17 cellular contexts compared by ENCODE assay signal in genomic region chr1:2347907-2348306, GRCh38. TPM values are rescaled to one million over a fixed set of nuclear protein-coding genes. Genes with fewer than 3 reads are reported as not detected.
A peak's percentile ranks its signal among the peaks of the same experiment; 100 is the strongest.
DNase-seq lines count a peak whose midpoint lies in the region; ATAC-seq and TF ChIP-seq lines count a peak whose summit lies in the region.
"Had no signal": no experiment of that assay in that cellular context is flagged by ENCODE, and none has a peak within 500 bp of the region (broad histone marks: within the 10 kb centered on the region; RNA-seq: fewer than 3 reads in every experiment).

No MANE protein-coding gene starts in this region.

- H3K36me3 ChIP-seq in RWPE2 (ENCODE audit: low read depth), result no peaks in the 10 kb centered on the region
- H3K36me3 ChIP-seq in lower lobe of right lung, result no peaks in the 10 kb centered on the region
- H3K36me3 ChIP-seq in PC-9 (ENCODE audit: low read depth), result no peaks in the 10 kb centered on the region
- H3K36me3 ChIP-seq: MG63, Peyer's patch had no signal

- DNase-seq in Right ventricle myocardium inferior (ENCODE audit: missing footprints), result peak; percentile 28
- DNase-seq in left ventricle myocardium superior, result no peak
- DNase-seq in RWPE2 (ENCODE audit: low spot score), result peak; percentile 26
- peak; percentile 30 for DNase-seq in lower lobe of right lung
- DNase-seq in sciatic nerve (ENCODE audit: low spot score), result peak; percentile 53
- DNase-seq in PC-9, result no peak
- DNase-seq in stimulated activated naive B cell treated with anti-CD40 and anti-IgM and Interleukin-4, amounts not matched to agents 10 μg/mL and 1 μg/mL and 100 μg/mL, for 72 hours, result no peak
- DNase-seq in NCI-H2107 (lab: John Stamatoyannopoulos, UW), result no peak
- DNase-seq: C1 segment of cervical spinal cord, DND-41, GM23248, MG63, NCI-H1092, NCI-H2081 treated with DMSO at 0.1 percent for 48 hours, Peyer's patch, SHP77 treated with DMSO at 0.1 percent for 48 hours had no signal

- H3K79me2 ChIP-seq in PC-9 (ENCODE audit: low read depth), result no peaks in the 10 kb centered on the region

- H3K9me2 ChIP-seq in PC-9 (ENCODE audit: insufficient read depth), result no peaks in the 10 kb centered on the region

- CTCF ChIA-PET in PC-9 (lab: Charles Lee), result no interaction called here

- H3K4me3 ChIP-seq in RWPE2 (ENCODE audit: severe bottlenecking) (no peak overlapping the region), lower lobe of right lung (no peak overlapping the region), PC-9 (no peak overlapping the region)
- H3K4me3 ChIP-seq: A549, GM23248, MG63, Peyer's patch had no signal

- H3K9me3 Mint-ChIP-seq in stimulated activated naive B cell treated with anti-CD40 and anti-IgM and Interleukin-4, amounts not matched to agents 10 μg/mL and 1 μg/mL and 100 μg/mL, for 72 hours, result no peaks in the 10 kb centered on the region

- H3K27me3 ChIP-seq in RWPE2 (ENCODE audit: insufficient read depth, poor library complexity, severe bottlenecking), result no peaks in the 10 kb centered on the region
- H3K27me3 ChIP-seq in lower lobe of right lung (ENCODE audit: low read depth), result no peaks in the 10 kb centered on the region
- H3K27me3 ChIP-seq in PC-9 (ENCODE audit: insufficient read depth, low read depth), result no peaks in the 10 kb centered on the region
- H3K27me3 ChIP-seq: MG63, Peyer's patch had no signal

- no peaks in the 10 kb centered on the region for H3K36me3 Mint-ChIP-seq in stimulated activated naive B cell treated with anti-CD40 and anti-IgM and Interleukin-4, amounts not matched to agents 10 μg/mL and 1 μg/mL and 100 μg/mL, for 72 hours

- ATAC-seq in Right ventricle myocardium inferior, result no peak
- no peak for ATAC-seq in left ventricle myocardium superior
- ATAC-seq in RWPE2 (ENCODE audit: low read depth), result no peak
- ATAC-seq in lower lobe of right lung, result no peak
- ATAC-seq in sciatic nerve, result no peak
- no peak for ATAC-seq in stimulated activated naive B cell treated with anti-CD40 and anti-IgM and Interleukin-4, amounts not matched to agents 10 μg/mL and 1 μg/mL and 100 μg/mL, for 72 hours (replicated peaks)
- ATAC-seq: A549 had no signal

- H3K27ac ChIP-seq in RWPE2 (ENCODE audit: poor library complexity, severe bottlenecking) (no peak overlapping the region), lower lobe of right lung (no peak overlapping the region), PC-9 (no peak overlapping the region)
- H3K27ac ChIP-seq: A549, GM23248, Peyer's patch had no signal

- H2AFZ ChIP-seq in PC-9, result no peak overlapping the region
- H2AFZ ChIP-seq: GM23248 had no signal

- H4K20me1 ChIP-seq in PC-9 (ENCODE audit: insufficient read depth), result no peaks in the 10 kb centered on the region; the same call in 1 of the 2 replicates

- no peak for TF ChIP-seq CTCF in RWPE2 (IDR thresholded peaks at IDR 0.05; ENCODE audit: poor library complexity, severe bottlenecking)
- TF ChIP-seq CTCF in lower lobe of right lung (IDR thresholded peaks at IDR 0.05), result no peak
- no peak for TF ChIP-seq CTCF in PC-9 (conservative IDR thresholded peaks at IDR 0.05)

- H3K9me3 ChIP-seq in RWPE2 (ENCODE audit: severe bottlenecking) (no peaks in the 10 kb centered on the region), lower lobe of right lung (no peaks in the 10 kb centered on the region), PC-9 (ENCODE audit: insufficient read depth, low read depth) (no peaks in the 10 kb centered on the region)
- H3K9me3 ChIP-seq: A549, MG63, Peyer's patch had no signal

- POLR2A ChIA-PET in PC-9 (lab: Charles Lee; ENCODE audit: unreplicated experiment), result no interaction called here

- H3F3A ChIP-seq in PC-9 (ENCODE audit: insufficient read depth, low read depth), result peaks cover 8% of the 10 kb centered on the region; the same call in 1 of the 2 replicates

- H3K27ac Mint-ChIP-seq in stimulated activated naive B cell treated with anti-CD40 and anti-IgM and Interleukin-4, amounts not matched to agents 10 μg/mL and 1 μg/mL and 100 μg/mL, for 72 hours, result no peak overlapping the region

- no TSS peak for BruUV-seq in PC-9 (replicated peaks; lab: Mats Ljungman, UMichigan)

- no peak overlapping the region for H3K4me3 Mint-ChIP-seq in stimulated activated naive B cell treated with anti-CD40 and anti-IgM and Interleukin-4, amounts not matched to agents 10 μg/mL and 1 μg/mL and 100 μg/mL, for 72 hours

- peaks cover 5% of the 10 kb centered on the region for H3K4me1 ChIP-seq in RWPE2 (ENCODE audit: insufficient read depth, poor library complexity, severe bottlenecking)
- H3K4me1 ChIP-seq in lower lobe of right lung, result no peaks in the 10 kb centered on the region
- H3K4me1 ChIP-seq in PC-9 (replicated peaks; ENCODE audit: insufficient read depth), result no peaks in the 10 kb centered on the region
- H3K4me1 ChIP-seq: A549, Peyer's patch had no signal

- H3K27me3 Mint-ChIP-seq in stimulated activated naive B cell treated with anti-CD40 and anti-IgM and Interleukin-4, amounts not matched to agents 10 μg/mL and 1 μg/mL and 100 μg/mL, for 72 hours, result no peaks in the 10 kb centered on the region

- H3K4me2 ChIP-seq in PC-9, result no peak overlapping the region
- H3K4me2 ChIP-seq: A549 had no signal

- intact Hi-C loops in Right ventricle myocardium inferior (cut with DNase I), result no loop called here
- intact Hi-C loops in left ventricle myocardium superior (cut with micrococcal nuclease), result no loop called here
- intact Hi-C loops in lower lobe of right lung (cut with DNase I), result no loop called here
- intact Hi-C loops in sciatic nerve (cut with DNase I), result no loop called here
- intact Hi-C loops in PC-9 (cut with micrococcal nuclease; ENCODE audit: unreplicated experiment), result no loop called here

- no peaks in the 10 kb centered on the region for H3K4me1 Mint-ChIP-seq in stimulated activated naive B cell treated with anti-CD40 and anti-IgM and Interleukin-4, amounts not matched to agents 10 μg/mL and 1 μg/mL and 100 μg/mL, for 72 hours

RNA-seq across cellular contexts. Expression of gene MORN1, which starts 43.4 kb away (rescaled TPM):
- 4.9 TPM for total RNA-seq in Right ventricle myocardium inferior
- total RNA-seq in left ventricle myocardium superior, result 5.3 TPM
- total RNA-seq in lower lobe of right lung, result 13.4 TPM
- total RNA-seq in sciatic nerve, result 16.4 TPM
- 47.8 and 51.0 TPM in 2 replicates for total RNA-seq in PC-9 (2021)

RNA-seq across cellular contexts. Expression of gene RER1, which starts 43.7 kb away (rescaled TPM):
- 85.8 TPM for total RNA-seq in Right ventricle myocardium inferior
- total RNA-seq in left ventricle myocardium superior, result 98.1 TPM
- 133 TPM for total RNA-seq in lower lobe of right lung
- total RNA-seq in sciatic nerve, result 87.3 TPM
- total RNA-seq in PC-9 (2021), result 109 and 131 TPM in 2 replicates

Comparison
In these comparisons a context has a peak if more than half of its experiments do, and no peak if none do; other contexts are left out.
1. DNase-seq: peak in Right ventricle myocardium inferior (single experiment), RWPE2 (single experiment), lower lobe of right lung (single experiment) and sciatic nerve (single experiment); none in left ventricle myocardium superior (single experiment), PC-9 (0 of 2), stimulated activated naive B cell treated with anti-CD40 and anti-IgM and Interleukin-4, amounts not matched to agents 10 μg/mL and 1 μg/mL and 100 μg/mL, for 72 hours (single experiment) and NCI-H2107 (single experiment).